ENCODE assay signal across 23 cellular contexts in genomic region chrX:109382332-109382731, GRCh38.
"Had no signal": no experiment of that assay in that cellular context is flagged by ENCODE, and none has a peak within 500 bp of the region (broad histone marks: within the 10 kb centered on the region; RNA-seq: fewer than 3 reads in every experiment).

No MANE protein-coding gene starts in this region.

- H3K27ac ChIP-seq: coronary artery, dorsolateral prefrontal cortex, esophagus muscularis mucosa, foreskin keratinocyte, gastroesophageal sphincter, heart left ventricle, hepatocyte, left lung, lower lobe of right lung had no signal

- H3K9me3 ChIP-seq: esophagus muscularis mucosa, gastroesophageal sphincter, heart left ventricle, left lung, lower lobe of right lung, mucosa of descending colon had no signal

- DNase-seq: dermis blood vessel endothelial cell; dorsolateral prefrontal cortex; effector CD4-positive, alpha-beta T cell; effector memory CD4-positive, alpha-beta T cell; foreskin keratinocyte; heart left ventricle; hypothalamus; left cardiac atrium; left lung; left ventricle myocardium superior; lower lobe of right lung; mesenchymal stem cell; mucosa of descending colon; naive B cell had no signal

- FAIRE-seq: colon, endothelial cell of umbilical vein, frontal cortex, islet of Langerhans, keratinocyte had no signal

- ATAC-seq: foreskin keratinocyte, gastroesophageal sphincter, heart left ventricle, left cardiac atrium, left lung, left ventricle myocardium superior, lower lobe of right lung, mucosa of descending colon had no signal

- H3K4me1 ChIP-seq: esophagus muscularis mucosa, foreskin keratinocyte, gastroesophageal sphincter, heart left ventricle, left lung, lower lobe of right lung had no signal

- H3K4me2 ChIP-seq: hepatocyte had no signal

- H3K27me3 ChIP-seq: foreskin keratinocyte, gastroesophageal sphincter, hepatocyte, left lung had no signal

- H3K36me3 ChIP-seq: esophagus muscularis mucosa, gastroesophageal sphincter, heart left ventricle, left lung, lower lobe of right lung had no signal

- H3K79me2 ChIP-seq: hepatocyte had no signal

- H2AFZ ChIP-seq: hepatocyte had no signal

- H3K4me3 ChIP-seq: coronary artery, dorsolateral prefrontal cortex, esophagus muscularis mucosa, gastroesophageal sphincter, heart left ventricle, hepatocyte, left lung, lower lobe of right lung, mucosa of descending colon had no signal
